In the genomic region with DNA sequence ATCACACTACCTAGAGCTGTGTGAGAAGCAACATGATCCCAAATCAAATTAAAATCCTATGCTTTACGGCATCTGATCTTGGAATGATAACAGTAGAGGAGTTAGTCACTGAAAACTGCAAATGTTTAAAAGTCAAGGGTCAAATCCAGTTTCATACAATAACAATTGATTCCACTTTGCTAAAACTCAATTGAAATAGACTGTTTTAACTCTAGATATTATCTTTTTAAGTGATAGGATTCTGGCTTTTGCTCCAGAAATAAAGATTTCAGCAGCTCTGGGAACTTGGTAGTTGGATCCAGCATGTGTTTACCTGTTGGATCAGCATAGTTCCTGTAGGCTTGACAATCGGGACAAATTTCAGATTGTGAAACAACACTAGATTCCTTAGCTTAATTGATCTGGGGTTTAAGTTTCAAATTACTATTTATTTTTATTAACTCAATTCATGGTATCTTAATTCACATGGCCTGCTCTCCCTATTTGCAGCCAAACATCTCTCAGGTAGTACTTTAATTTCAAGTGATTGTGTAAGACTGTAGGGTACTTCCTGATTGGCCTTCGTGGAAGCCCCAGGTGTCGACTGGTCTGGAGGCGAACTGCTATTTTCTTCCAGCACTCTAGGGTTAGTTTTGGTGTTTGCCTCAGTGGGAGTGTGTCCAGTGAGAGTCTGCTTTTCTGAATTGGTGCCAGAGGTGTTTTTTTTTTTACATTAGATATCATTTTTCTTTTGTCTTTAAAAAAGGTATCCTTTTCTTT, we compare ENCODE assay signal across 17 cellular contexts. TPM values are rescaled to one million over a fixed set of nuclear protein-coding genes. Genes with fewer than 3 reads are reported as not detected.
A peak's percentile ranks its signal among the peaks of the same experiment; 100 is the strongest.
DNase-seq lines count a peak whose midpoint lies in the region; ATAC-seq and TF ChIP-seq lines count a peak whose summit lies in the region.
"Had no signal": no experiment of that assay in that cellular context is flagged by ENCODE, and none has a peak within 500 bp of the region (broad histone marks: within the 10 kb centered on the region; RNA-seq: fewer than 3 reads in every experiment).

No MANE protein-coding gene starts in this region.

- intact Hi-C loops in activated CD4-positive, alpha-beta T cell treated with anti-CD3 and anti-CD28 coated beads, Interleukin-2, amount 10 ng/mL, durations not matched to agents 24 days and 14 days (cut with micrococcal nuclease), result no loop called here
- intact Hi-C loops in thyroid gland (cut with DNase I), result no loop called here

- no peak for ATAC-seq in HG02763 (IDR thresholded peaks at IDR 0.05; ENCODE audit: unreplicated experiment)

- no peak overlapping the region for H3K4me3 ChIP-seq in hepatocyte
- H3K4me3 ChIP-seq in thyroid gland (replicated peaks in 1 of 3), result no peak overlapping the region
- H3K4me3 ChIP-seq: SJSA1, vagina had no signal

- no peaks in the 10 kb centered on the region for H3K27me3 Mint-ChIP-seq in activated CD4-positive, alpha-beta T cell treated with anti-CD3 and anti-CD28 coated beads, Interleukin-2, amount 10 ng/mL, durations not matched to agents 24 days and 14 days

- H2AFZ ChIP-seq in hepatocyte, result no peak overlapping the region

- peaks cover 22% of the 10 kb centered on the region for H3K4me1 ChIP-seq in hepatocyte (ENCODE audit: insufficient read depth)
- H3K4me1 ChIP-seq in thyroid gland, result peaks cover 25 to 29% of the 10 kb centered on the region in 2 donors
- H3K4me1 ChIP-seq: SJSA1 had no signal

- no peak overlapping the region for H3K4me2 ChIP-seq in hepatocyte

- H3K79me2 ChIP-seq in hepatocyte, result no peaks in the 10 kb centered on the region

- no peaks in the 10 kb centered on the region for H4K20me1 ChIP-seq in hepatocyte (ENCODE audit: insufficient read depth, poor library complexity, severe bottlenecking)

- peaks cover 11% of the 10 kb centered on the region for H3K4me1 Mint-ChIP-seq in activated CD4-positive, alpha-beta T cell treated with anti-CD3 and anti-CD28 coated beads, Interleukin-2, amount 10 ng/mL, durations not matched to agents 24 days and 14 days

- no peaks in the 10 kb centered on the region for H3K9me2 ChIP-seq in hepatocyte (replicated peaks; ENCODE audit: insufficient read depth)

- peak; percentile 48 for DNase-seq in activated CD4-positive, alpha-beta T cell treated with anti-CD3 and anti-CD28 coated beads, Interleukin-2, amount 10 ng/mL, durations not matched to agents 24 days and 14 days
- DNase-seq in activated CD4-positive, alpha-beta T cell treated with anti-CD3 and anti-CD28 coated beads for 48 hours, result no peak
- DNase-seq in SK-N-DZ (ENCODE audit: low spot score) (peak; percentile 94), hepatocyte (ENCODE audit: low spot score) (no peak), thyroid gland (peak; percentile 36 to 42), COLO829 (ENCODE audit: low spot score) (no peak)
- no peak for DNase-seq in stimulated activated naive CD4-positive, alpha-beta T cell treated with Interleukin-2 at 50 U/mL for 16 hours (lab: John Stamatoyannopoulos, UW)
- DNase-seq: activated CD4-positive, alpha-beta T cell treated with anti-CD3 and anti-CD28 coated beads, Interleukin-2, amount 50 U/mL, for 1 hour; brain microvascular endothelial cell; DMS53; hippocampal formation; NCI-H748 treated with DMSO at 0.1 percent for 48 hours; posterior cingulate gyrus had no signal

- no peak overlapping the region for H3K4me3 Mint-ChIP-seq in activated CD4-positive, alpha-beta T cell treated with anti-CD3 and anti-CD28 coated beads, Interleukin-2, amount 10 ng/mL, durations not matched to agents 24 days and 14 days

- H3K36me3 ChIP-seq in hepatocyte (replicated peaks; ENCODE audit: insufficient read depth, low read depth), result no peaks in the 10 kb centered on the region
- peaks cover 6 to 8% of the 10 kb centered on the region in 2 donors for H3K36me3 ChIP-seq in thyroid gland

- peak overlapping the region; percentile 8 for H3K27ac ChIP-seq in hepatocyte
- peak overlapping the region; percentile 4 to 80 (median 48) for H3K27ac ChIP-seq in thyroid gland
- H3K27ac ChIP-seq: brain microvascular endothelial cell, SJSA1, vagina had no signal

- H3K9me3 ChIP-seq in hepatocyte (ENCODE audit: low read depth) (no peaks in the 10 kb centered on the region), thyroid gland (no peaks in the 10 kb centered on the region)
- H3K9me3 ChIP-seq: SJSA1, vagina had no signal

- TF ChIP-seq POLR2A in thyroid gland (IDR thresholded peaks at IDR 0.05), result no peak

- no peaks in the 10 kb centered on the region for H3K9me3 Mint-ChIP-seq in activated CD4-positive, alpha-beta T cell treated with anti-CD3 and anti-CD28 coated beads, Interleukin-2, amount 10 ng/mL, durations not matched to agents 24 days and 14 days
- H3K9me3 Mint-ChIP-seq: activated T-helper 2 cell treated with anti-CD3 and anti-CD28 coated beads, Interferon-gamma antibody, Interleukin-2, Interleukin-4, amounts not matched to agents 10 μg/mL and 5 μg/mL and 100 μg/mL, durations not matched to agents 14 hours and 24 hours and 36 hours had no signal

- no peak overlapping the region for H3K27ac Mint-ChIP-seq in activated CD4-positive, alpha-beta T cell treated with anti-CD3 and anti-CD28 coated beads, Interleukin-2, amount 10 ng/mL, durations not matched to agents 24 days and 14 days
- H3K27ac Mint-ChIP-seq: activated T-helper 2 cell treated with anti-CD3 and anti-CD28 coated beads, Interferon-gamma antibody, Interleukin-2, Interleukin-4, amounts not matched to agents 10 μg/mL and 5 μg/mL and 100 μg/mL, durations not matched to agents 14 hours and 24 hours and 36 hours had no signal

- H3K27me3 ChIP-seq in hepatocyte (no peaks in the 10 kb centered on the region), thyroid gland (no peaks in the 10 kb centered on the region)
- H3K27me3 ChIP-seq: brain microvascular endothelial cell, SJSA1, vagina had no signal

- WGBS in hepatocyte (ENCODE audit: low lambda C conversion rate, missing lambda C conversion rate), result 43% methylated on average over 5 of the region's 5 CpGs
- WGBS in thyroid gland, 2 donors, result 32 to 39% methylated on average over 5 of the region's 5 CpGs

- no peak for TF ChIP-seq CTCF in hepatocyte (IDR thresholded peaks at IDR 0.05; ENCODE audit: poor library complexity)
- TF ChIP-seq CTCF in thyroid gland (IDR thresholded peaks at IDR 0.05), result peak in 1 of 6 experiments; percentile 21

- peaks cover 15% of the 10 kb centered on the region for H3K36me3 Mint-ChIP-seq in activated CD4-positive, alpha-beta T cell treated with anti-CD3 and anti-CD28 coated beads, Interleukin-2, amount 10 ng/mL, durations not matched to agents 24 days and 14 days (ENCODE audit: low read depth)

RNA-seq across cellular contexts. Expression of gene NFKBIZ, which starts 16.6 kb away (rescaled TPM):
- 57.2 and 59.2 TPM in 2 replicates for total RNA-seq in activated CD4-positive, alpha-beta T cell treated with anti-CD3 and anti-CD28 coated beads, Interleukin-2, amount 10 ng/mL, durations not matched to agents 24 days and 14 days
- polyA plus RNA-seq in SK-N-DZ (2014; cell fraction: cytosol; rRNA removed), result 0.86 and 1.9 TPM in 2 replicates
- polyA plus RNA-seq in SK-N-DZ (2014; cell fraction: nucleus; rRNA removed), result 2.1 and 7.6 TPM in 2 replicates
- total RNA-seq in hepatocyte, result 164 and 182 TPM in 2 replicates
- polyA plus RNA-seq in hepatocyte, result 160 and 192 TPM in 2 replicates
- total RNA-seq in thyroid gland, result 100 to 1,000 TPM in 1 of 4 donors, 10 to 100 TPM in 3; 37.5 to 132 (median 56.9) TPM

Comparison
In these comparisons a context has a peak if more than half of its experiments do, and no peak if none do; other contexts are left out.
1. DNase-seq: peak in activated CD4-positive, alpha-beta T cell treated with anti-CD3 and anti-CD28 coated beads, Interleukin-2, amount 10 ng/mL, durations not matched to agents 24 days and 14 days (single experiment), SK-N-DZ (single experiment) and thyroid gland (2 of 2); none in activated CD4-positive, alpha-beta T cell treated with anti-CD3 and anti-CD28 coated beads for 48 hours (single experiment), hepatocyte (single experiment), stimulated activated naive CD4-positive, alpha-beta T cell treated with Interleukin-2 at 50 U/mL for 16 hours (single experiment) and COLO829 (single experiment).